ENCODE assay signal across 9 cellular contexts in the genomic region with DNA sequence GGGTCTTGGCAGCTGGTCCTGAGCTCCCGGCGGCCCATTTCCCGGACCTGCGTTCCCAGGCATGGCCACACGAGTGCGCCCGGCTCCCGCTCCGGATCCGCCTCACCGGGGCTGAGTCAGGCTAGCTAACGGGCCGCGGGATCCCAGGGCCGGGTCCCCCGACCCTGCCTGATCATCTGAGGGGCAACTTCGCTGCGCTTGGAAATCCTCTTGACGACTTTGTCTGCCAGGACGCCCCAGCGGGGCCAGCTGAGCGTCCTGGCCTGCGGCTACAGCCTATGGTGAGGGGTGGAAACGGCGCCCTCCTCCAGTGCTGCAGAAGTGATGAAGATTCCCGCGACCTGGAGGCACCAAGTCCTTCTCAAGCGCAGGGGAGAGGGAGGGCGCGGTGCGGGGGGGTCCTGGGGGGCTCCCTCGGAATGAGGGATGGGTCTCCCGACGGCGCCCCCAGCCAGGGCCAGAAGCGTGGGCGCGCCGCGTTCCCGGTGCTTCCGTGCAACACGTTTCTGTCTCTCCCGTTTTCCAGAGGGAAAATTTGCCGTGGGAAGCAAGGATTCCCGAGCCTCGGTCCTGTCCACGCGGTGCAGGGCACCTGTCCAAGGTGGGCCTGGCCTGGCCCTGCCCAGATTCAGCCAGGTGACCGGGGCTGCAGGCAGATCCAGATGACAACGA.
DNase-seq lines count a peak whose midpoint lies in the region; ATAC-seq and TF ChIP-seq lines count a peak whose summit lies in the region.
"Had no signal": no experiment of that assay in that cellular context is flagged by ENCODE, and none has a peak within 500 bp of the region (broad histone marks: within the 10 kb centered on the region; RNA-seq: fewer than 3 reads in every experiment).

No MANE protein-coding gene starts in this region.

- peak overlapping the region; percentile 63 for H3K4me3 Mint-ChIP-seq in T-helper 1 cell treated with Interleukin-12 subunit alpha and Interleukin-12 subunit beta and Interleukin-4 antibody, amounts not matched to agents 30 μg/mL and 1 μg/mL, for 36 hours

- H3K27me3 Mint-ChIP-seq in T-helper 1 cell treated with Interleukin-12 subunit alpha and Interleukin-12 subunit beta and Interleukin-4 antibody, amounts not matched to agents 30 μg/mL and 1 μg/mL, for 36 hours (ENCODE audit: low read depth): peaks cover 19% of the 10 kb centered on the region

- no peaks in the 10 kb centered on the region for H3K36me3 ChIP-seq in gastrocnemius medialis

- no peaks in the 10 kb centered on the region for H3K9me3 ChIP-seq in gastrocnemius medialis

- peak overlapping the region; percentile 33 to 52 (median 42) for H3K4me3 ChIP-seq in gastrocnemius medialis
- H3K4me3 ChIP-seq: SK-N-MC had no signal

- no peak for TF ChIP-seq POLR2A in gastrocnemius medialis (IDR thresholded peaks at IDR 0.05)

- peaks cover 18 to 22% (median 22%) of the 10 kb centered on the region in 3 donors for H3K27me3 ChIP-seq in gastrocnemius medialis

- peaks cover 8% of the 10 kb centered on the region for H3K4me1 Mint-ChIP-seq in T-helper 1 cell treated with Interleukin-12 subunit alpha and Interleukin-12 subunit beta and Interleukin-4 antibody, amounts not matched to agents 30 μg/mL and 1 μg/mL, for 36 hours (ENCODE audit: low read depth)

- H3K27ac Mint-ChIP-seq in T-helper 1 cell treated with Interleukin-12 subunit alpha and Interleukin-12 subunit beta and Interleukin-4 antibody, amounts not matched to agents 30 μg/mL and 1 μg/mL, for 36 hours: no peak overlapping the region

- ATAC-seq in GM19395 (IDR thresholded peaks at IDR 0.05; ENCODE audit: unreplicated experiment) (peak; percentile 82), HG03460 (IDR thresholded peaks at IDR 0.05; ENCODE audit: unreplicated experiment) (peak; percentile 81), gastrocnemius medialis (no peak)

- H3K27ac ChIP-seq in gastrocnemius medialis: no peak overlapping the region
- H3K27ac ChIP-seq: SK-N-MC had no signal

- TF ChIP-seq CTCF in gastrocnemius medialis (IDR thresholded peaks at IDR 0.05 in 4 of 5, conservative IDR thresholded peaks at IDR 0.05 in 1 of 5): peak; percentile 35 to 76 (median 62)

- H3K36me3 Mint-ChIP-seq in T-helper 1 cell treated with Interleukin-12 subunit alpha and Interleukin-12 subunit beta and Interleukin-4 antibody, amounts not matched to agents 30 μg/mL and 1 μg/mL, for 36 hours (ENCODE audit: low read depth): no peaks in the 10 kb centered on the region

- H3K9me3 Mint-ChIP-seq in T-helper 1 cell treated with Interleukin-12 subunit alpha and Interleukin-12 subunit beta and Interleukin-4 antibody, amounts not matched to agents 30 μg/mL and 1 μg/mL, for 36 hours: no peaks in the 10 kb centered on the region

- intact Hi-C loops in gastrocnemius medialis (cut with DNase I; ENCODE audit: low total_unique reads): no loop called here

- in situ Hi-C loops in gastrocnemius medialis (cut with MboI; ENCODE audit: low sequenced_read_pairs in 4 of 4): loop anchor here (5.0 to 25.0 kb wide), 3 partner anchors 278 to 1847 kb away; no protein-coding TSS in a partner anchor

- DNase-seq in CD1c-positive myeloid dendritic cell (ENCODE audit: extremely low spot score) (peak; percentile 60), amniotic stem cell (lab: John Stamatoyannopoulos, UW) (peak; percentile 54), hypothalamus (lab: John Stamatoyannopoulos, UW) (peak in 33 of 51 donors; percentile 7 to 66 (median 33)), gastrocnemius medialis (peak in 1 of 2 donors; percentile 20), NCI-H2081 (lab: John Stamatoyannopoulos, UW) (no peak)

- peaks cover 0 to 4% of the 10 kb centered on the region in 2 donors for H3K4me1 ChIP-seq in gastrocnemius medialis

Comparison
In these comparisons a context has a peak if more than half of its experiments do, and no peak if none do; other contexts are left out.
1. DNase-seq: peak in CD1c-positive myeloid dendritic cell (single experiment), amniotic stem cell (single experiment) and hypothalamus (33 of 51); none in NCI-H2081 (0 of 2).
2. ATAC-seq: peak in GM19395 (single experiment) and HG03460 (single experiment); none in gastrocnemius medialis (0 of 2).